In genomic region chr6:111183702-111184517, GRCh38 we compare ENCODE assay signal across 22 cellular contexts.
A peak's percentile ranks its signal among the peaks of the same experiment; 100 is the strongest.
DNase-seq lines count a peak whose midpoint lies in the region; ATAC-seq and TF ChIP-seq lines count a peak whose summit lies in the region.
"Had no signal": no experiment of that assay in that cellular context is flagged by ENCODE, and none has a peak within 500 bp of the region (broad histone marks: within the 10 kb centered on the region; RNA-seq: fewer than 3 reads in every experiment).

No MANE protein-coding gene starts in this region.

- no peak overlapping the region for H3K9ac ChIP-seq in PC-3 (ENCODE audit: low read length)

- H3K27ac ChIP-seq in PC-3 (ENCODE audit: low read length), result no peak overlapping the region
- H3K27ac ChIP-seq: gastrocnemius medialis, tibial artery had no signal

- TF ChIP-seq CTCF in GM06990 (IDR thresholded peaks at IDR 0.05; ENCODE audit: insufficient read depth, low read length, poor library complexity, severe bottlenecking) (no peak), PC-3 (conservative IDR thresholded peaks at IDR 0.05; ENCODE audit: low read depth, low read length) (no peak)

- ATAC-seq in GM18505 (IDR thresholded peaks at IDR 0.05; ENCODE audit: unreplicated experiment) (peak; percentile 59), GM21390 (IDR thresholded peaks at IDR 0.05; ENCODE audit: unreplicated experiment) (peak; percentile 66), HG03039 (IDR thresholded peaks at IDR 0.05; ENCODE audit: unreplicated experiment) (peak; percentile 80), PC-3 (no peak)
- ATAC-seq: gastrocnemius medialis, Panc1 had no signal

- H3K36me3 ChIP-seq in GM06990 (ENCODE audit: control insufficient read depth, insufficient read depth, low read length) (no peaks in the 10 kb centered on the region), PC-3 (ENCODE audit: low read depth, low read length) (no peaks in the 10 kb centered on the region)
- H3K36me3 ChIP-seq: tibial artery had no signal

- no peaks in the 10 kb centered on the region for H3F3A ChIP-seq in PC-3 (ENCODE audit: low read length, unreplicated experiment)

- H3K79me2 ChIP-seq in PC-3 (ENCODE audit: low read length), result no peaks in the 10 kb centered on the region

- no TSS peak for BruUV-seq in PC-3 (replicated peaks; lab: Mats Ljungman, UMichigan)

- no peaks in the 10 kb centered on the region for H4K20me1 ChIP-seq in PC-3 (ENCODE audit: low read length)

- H3K27me3 ChIP-seq in GM06990 (replicated peaks; ENCODE audit: control insufficient read depth, insufficient read depth, low read length) (no peaks in the 10 kb centered on the region), PC-3 (ENCODE audit: low read length) (no peaks in the 10 kb centered on the region)
- H3K27me3 ChIP-seq: gastrocnemius medialis, tibial artery had no signal

- H3K4me3 ChIP-seq in GM06990 (replicated peaks; ENCODE audit: low read depth, low read length), result no peak overlapping the region
- no peak overlapping the region for H3K4me3 ChIP-seq in PC-3 (ENCODE audit: low read length)
- H3K4me3 ChIP-seq: gastrocnemius medialis, tibial artery had no signal

- TF ChIP-seq POLR2A in GM18505 (IDR thresholded peaks at IDR 0.05; ENCODE audit: borderline replicate concordance, extremely low read depth, insufficient read depth, insufficient read length), result no peak

- no peaks in the 10 kb centered on the region for H3K9me3 ChIP-seq in PC-3 (ENCODE audit: low read length)
- H3K9me3 ChIP-seq: gastrocnemius medialis, tibial artery had no signal

- CTCF ChIA-PET in PC-3 (lab: Charles Lee), result no interaction called here

- H3K9me2 ChIP-seq in PC-3 (replicated peaks; ENCODE audit: low read length), result no peaks in the 10 kb centered on the region

- H2AFZ ChIP-seq in PC-3 (ENCODE audit: low read length), result no peak overlapping the region

- POLR2A ChIA-PET in PC-3 (lab: Charles Lee; ENCODE audit: unreplicated experiment), result no interaction called here

- intact Hi-C loops in PC-3 (cut with micrococcal nuclease), result no loop called here

- no peak overlapping the region for H3K4me2 ChIP-seq in PC-3 (ENCODE audit: low read length)

- DNase-seq in GM06990 (ENCODE audit: extremely low read depth, insufficient read length), result peak; percentile 18
- no peak for DNase-seq in SKM-1 treated with dmso at 0.1 percent for 144 hours (lab: John Stamatoyannopoulos, UW; ENCODE audit: unreplicated experiment)
- no peak for DNase-seq in PC-3
- no peak for DNase-seq in SHP77 treated with DMSO at 0.1 percent for 48 hours (lab: John Stamatoyannopoulos, UW)
- DNase-seq in COLO829 (ENCODE audit: low spot score), result no peak
- DNase-seq: activated CD4-positive, CD25-positive, alpha-beta regulatory T cell; anterior cingulate cortex; caudate nucleus; CD4-positive, alpha-beta T cell; DMS53; gastrocnemius medialis; NCI-H187 treated with DMSO at 0.1 percent for 48 hours; NCI-H2227 treated with DMSO at 0.1 percent for 48 hours; NCI-H774; posterior cingulate gyrus; stimulated activated naive CD4-positive, alpha-beta T cell; T1000; tibial artery had no signal

- no peaks in the 10 kb centered on the region for H3K4me1 ChIP-seq in PC-3 (ENCODE audit: insufficient read depth, low read length)
- H3K4me1 ChIP-seq: tibial artery had no signal
